10 cellular contexts compared by ENCODE assay signal in the genomic region with DNA sequence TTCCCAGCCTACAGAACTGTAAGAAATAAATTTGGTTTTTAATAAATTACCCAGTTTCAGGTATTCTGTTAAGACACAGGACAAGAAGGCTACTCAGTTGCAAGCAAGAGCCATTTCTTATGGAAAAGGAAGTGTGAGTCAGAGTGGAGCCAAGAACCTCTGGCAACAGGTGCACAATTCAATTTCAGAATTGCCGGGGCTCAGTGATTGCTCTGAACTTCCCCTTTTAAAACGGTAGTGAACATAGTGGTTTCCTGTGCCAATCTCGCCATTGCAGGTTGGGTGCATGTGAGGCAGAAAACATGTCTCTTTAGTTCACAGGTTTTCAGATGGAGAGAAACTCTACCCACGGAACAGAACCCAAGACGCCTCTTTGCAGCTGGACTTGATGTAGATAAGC. TPM values are rescaled to one million over a fixed set of nuclear protein-coding genes. Genes with fewer than 3 reads are reported as not detected.
DNase-seq lines count a peak whose midpoint lies in the region; ATAC-seq and TF ChIP-seq lines count a peak whose summit lies in the region.
"Had no signal": no experiment of that assay in that cellular context is flagged by ENCODE, and none has a peak within 500 bp of the region (broad histone marks: within the 10 kb centered on the region; RNA-seq: fewer than 3 reads in every experiment).

No MANE protein-coding gene starts in this region.

- intact Hi-C loops in PC-9 (cut with micrococcal nuclease; ENCODE audit: unreplicated experiment), result no loop called here

- H3K4me3 ChIP-seq in Loucy (ENCODE audit: low read length, poor library complexity, severe bottlenecking) (peak overlapping the region; percentile 57), PC-9 (no peak overlapping the region)

- H3K27ac ChIP-seq in PC-9, result no peak overlapping the region
- H3K27ac ChIP-seq: epithelial cell of prostate had no signal

- H3K27me3 Mint-ChIP-seq in effector memory CD8-positive, alpha-beta T cell, result no peaks in the 10 kb centered on the region

- CTCF ChIA-PET in PC-9 (lab: Charles Lee), result interaction anchor here (0.7 kb wide), 1 partner anchor 75 kb away, joined by 12 read pairs; no protein-coding TSS in a partner anchor

- peak; percentile 11 to 33 (median 16) for DNase-seq in effector memory CD8-positive, alpha-beta T cell
- no peak for DNase-seq in PC-9

- peak overlapping the region; percentile 37 for H2AFZ ChIP-seq in Loucy (ENCODE audit: low read length)
- H2AFZ ChIP-seq in PC-9, result no peak overlapping the region

- no peak overlapping the region for H3K4me3 Mint-ChIP-seq in effector memory CD8-positive, alpha-beta T cell

- H3K9me3 ChIP-seq in Loucy (ENCODE audit: insufficient read depth, low read depth, low read length), result no peaks in the 10 kb centered on the region
- H3K9me3 ChIP-seq in PC-9 (ENCODE audit: insufficient read depth, low read depth), result no peaks in the 10 kb centered on the region

- POLR2A ChIA-PET in PC-9 (lab: Charles Lee; ENCODE audit: unreplicated experiment), result no interaction called here

- H3K4me2 ChIP-seq in Loucy (ENCODE audit: low read depth, low read length, poor library complexity, severe bottlenecking) (peak overlapping the region; percentile 67), PC-9 (no peak overlapping the region)

- peak; percentile 70 for ATAC-seq in GM18511 (IDR thresholded peaks at IDR 0.05; ENCODE audit: unreplicated experiment)
- peak; percentile 71 for ATAC-seq in GM21723 (IDR thresholded peaks at IDR 0.05; ENCODE audit: unreplicated experiment)
- ATAC-seq in effector memory CD8-positive, alpha-beta T cell (replicated peaks), result peak; percentile 56
- ATAC-seq in HG03045 (IDR thresholded peaks at IDR 0.05; ENCODE audit: unreplicated experiment), result no peak
- no peak for ATAC-seq in GM19328 (IDR thresholded peaks at IDR 0.05; ENCODE audit: unreplicated experiment)
- no peak for ATAC-seq in GM19397 (IDR thresholded peaks at IDR 0.05; ENCODE audit: unreplicated experiment)

- no peaks in the 10 kb centered on the region for H3K79me2 ChIP-seq in Loucy (ENCODE audit: insufficient read depth, low read length)
- no peaks in the 10 kb centered on the region for H3K79me2 ChIP-seq in PC-9 (ENCODE audit: low read depth)

- H3F3A ChIP-seq in Loucy (ENCODE audit: low read depth) (no peaks in the 10 kb centered on the region), PC-9 (ENCODE audit: insufficient read depth, low read depth) (peaks cover 4% of the 10 kb centered on the region; the same call in 1 of the 2 replicates)

- H3K4me1 Mint-ChIP-seq in effector memory CD8-positive, alpha-beta T cell (ENCODE audit: low read depth in 2 of 2), result peaks cover 9% of the 10 kb centered on the region in 2 donors

- H3K36me3 Mint-ChIP-seq in effector memory CD8-positive, alpha-beta T cell (ENCODE audit: insufficient read depth), result peaks cover under 1% of the 10 kb centered on the region

- H3K9me3 Mint-ChIP-seq in effector memory CD8-positive, alpha-beta T cell, result no peaks in the 10 kb centered on the region

- H3K4me1 ChIP-seq in Loucy (ENCODE audit: insufficient read depth, low read length, poor library complexity, severe bottlenecking), result peaks cover 34% of the 10 kb centered on the region
- H3K4me1 ChIP-seq in PC-9 (replicated peaks; ENCODE audit: insufficient read depth), result 0 out of 2 replicates have a peak, but pooled peaks cover 3% of the 10 kb centered on the region

- H3K27me3 ChIP-seq in Loucy (ENCODE audit: insufficient read depth, low read length, poor library complexity, severe bottlenecking) (no peaks in the 10 kb centered on the region), PC-9 (ENCODE audit: insufficient read depth, low read depth) (no peaks in the 10 kb centered on the region)

- H3K9ac ChIP-seq in Loucy (ENCODE audit: low read depth, low read length, poor library complexity, severe bottlenecking), result peak overlapping the region; percentile 59

- H3K9me2 ChIP-seq in Loucy (replicated peaks; ENCODE audit: low read depth, low read length) (no peaks in the 10 kb centered on the region), PC-9 (ENCODE audit: insufficient read depth) (no peaks in the 10 kb centered on the region)

- BruUV-seq in PC-9 (replicated peaks; lab: Mats Ljungman, UMichigan), result no TSS peak

- H3K36me3 ChIP-seq in Loucy (ENCODE audit: insufficient read depth, low read length) (no peaks in the 10 kb centered on the region), PC-9 (ENCODE audit: low read depth) (no peaks in the 10 kb centered on the region)

- no peak for TF ChIP-seq CTCF in Loucy (conservative IDR thresholded peaks at IDR 0.05; ENCODE audit: low read length)
- no peak for TF ChIP-seq CTCF in PC-9 (conservative IDR thresholded peaks at IDR 0.05)

- H4K20me1 ChIP-seq in Loucy (ENCODE audit: insufficient read depth, low read length, poor library complexity, severe bottlenecking) (no peaks in the 10 kb centered on the region), PC-9 (ENCODE audit: insufficient read depth) (no peaks in the 10 kb centered on the region)

- H3K27ac Mint-ChIP-seq in effector memory CD8-positive, alpha-beta T cell, result peak overlapping the region; percentile 26 to 36

RNA-seq across cellular contexts. Expression of a gene that starts 16.4 kb away (rescaled TPM):
- 101 and 121 TPM in 2 replicates for total RNA-seq in PC-9 (2021)

RNA-seq across cellular contexts. Expression of a gene that starts 24.2 kb away (rescaled TPM):
- total RNA-seq in PC-9 (2021), result 69.0 and 77.1 TPM in 2 replicates

RNA-seq across cellular contexts. Expression of a gene that starts 37.3 kb away (rescaled TPM):
- 159 and 185 TPM in 2 replicates for total RNA-seq in PC-9 (2021)
- total RNA-seq: HT1080 had no signal

RNA-seq across cellular contexts. Expression of a gene that starts 54.2 kb away (rescaled TPM):
- 0.23 TPM in 1 of 2 replicates, not detected in the other for total RNA-seq in PC-9 (2021)
- total RNA-seq: HT1080 had no signal

Comparison
In these comparisons a context has a peak if more than half of its experiments do, and no peak if none do; other contexts are left out.
1. ATAC-seq: peak in GM18511 (single experiment), GM21723 (single experiment) and effector memory CD8-positive, alpha-beta T cell (single experiment); none in HG03045 (single experiment), GM19328 (single experiment) and GM19397 (single experiment).
2. DNase-seq: peak in effector memory CD8-positive, alpha-beta T cell (3 of 3); none in PC-9 (0 of 2).